Comparison of ENCODE assay signal across 1 cellular context in the genomic region with DNA sequence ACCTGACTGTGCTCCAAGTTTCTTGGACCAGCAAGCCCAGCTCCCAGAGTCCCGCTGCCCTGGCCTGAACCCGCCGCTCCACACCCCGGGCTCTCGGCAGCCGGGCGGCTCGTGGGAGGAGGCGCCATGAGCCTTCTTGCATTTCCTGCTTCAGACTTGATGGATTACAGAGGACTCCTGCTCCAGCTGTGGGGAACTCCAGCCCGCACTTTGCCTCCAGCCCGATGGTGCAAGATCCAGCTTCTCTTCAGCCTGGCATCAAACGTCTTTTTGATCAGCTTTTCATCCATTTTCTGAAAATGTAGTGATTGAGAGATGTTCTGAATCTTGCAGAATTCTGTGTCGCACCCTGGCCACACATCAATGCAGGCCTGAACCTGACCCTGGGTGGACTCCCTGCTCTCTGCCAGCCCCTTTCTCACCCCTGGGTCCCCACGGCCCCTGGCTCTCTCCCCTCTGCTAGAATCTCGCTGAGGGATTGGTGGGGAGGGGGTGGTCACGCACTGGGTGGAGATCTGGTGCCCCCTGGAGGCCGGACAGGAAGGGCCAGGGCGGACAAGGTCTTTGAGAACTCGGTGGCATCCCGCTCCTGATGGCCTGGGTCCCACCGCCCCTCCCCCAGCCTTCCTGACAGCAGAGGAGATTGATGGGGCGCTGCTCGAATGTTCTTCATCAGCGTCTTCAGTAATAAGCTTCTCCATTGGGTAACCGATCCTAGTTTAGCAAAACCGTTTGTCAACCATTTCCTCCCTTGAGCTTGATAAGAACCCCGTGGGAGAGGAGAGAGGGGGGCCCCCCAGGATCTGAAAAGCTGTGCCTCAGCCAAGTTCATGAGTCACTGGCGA.
TF ChIP-seq lines count a peak whose summit lies in the region.

No MANE protein-coding gene starts in this region.

TF ChIP-seq in HepG2, 621 proteins besides CTCF, POLR2A, EP300 and RAD21 (continued from another document and continues in another):
- TF ChIP-seq DR1 (CRISPR knock-in tag; IDR thresholded peaks at IDR 0.05) (no peak), MEF2D (CRISPR knock-in tag; IDR thresholded peaks at IDR 0.05) (0 out of 2 replicates have a peak, but pooled peaks have one; percentile 22), ZNF660 (CRISPR knock-in tag; IDR thresholded peaks at IDR 0.05; ENCODE audit: borderline replicate concordance, low read depth) (no peak), SIN3A (IDR thresholded peaks at IDR 0.05; ENCODE audit: borderline replicate concordance, low read depth, low read length) (no peak), KDM2A (CRISPR knock-in tag; IDR thresholded peaks at IDR 0.05; ENCODE audit: borderline replicate concordance, low read depth) (no peak; the same call in 1 of the 2 replicates), ZNF850 (CRISPR knock-in tag; conservative IDR thresholded peaks at IDR 0.05) (no peak), KAT7 (CRISPR knock-in tag; IDR thresholded peaks at IDR 0.05; ENCODE audit: borderline replicate concordance) (no peak), HMG20A (CRISPR knock-in tag; IDR thresholded peaks at IDR 0.05; ENCODE audit: borderline replicate concordance) (no peak), CEBPB (IDR thresholded peaks at IDR 0.05; ENCODE audit: borderline replicate concordance, low read depth, low read length) (peak; percentile 56), GATAD1 (CRISPR knock-in tag; IDR thresholded peaks at IDR 0.05) (no peak), MBNL3 (CRISPR knock-in tag; conservative IDR thresholded peaks at IDR 0.05) (no peak), ZNF292 (CRISPR knock-in tag; IDR thresholded peaks at IDR 0.05; ENCODE audit: borderline replicate concordance, low read depth) (no peak), REPIN1 (CRISPR knock-in tag; IDR thresholded peaks at IDR 0.05; ENCODE audit: borderline replicate concordance, low read depth) (no peak), THAP11 (CRISPR knock-in tag; IDR thresholded peaks at IDR 0.05) (0 out of 2 replicates have a peak, but pooled peaks have one; percentile 24), RCOR2 (CRISPR knock-in tag; IDR thresholded peaks at IDR 0.05) (no peak), USF2 (IDR thresholded peaks at IDR 0.05; ENCODE audit: low read depth, low read length) (no peak), USF2 (CRISPR knock-in tag; IDR thresholded peaks at IDR 0.05; ENCODE audit: borderline replicate concordance) (no peak), ZSCAN25 (CRISPR knock-in tag; IDR thresholded peaks at IDR 0.05) (no peak), CREM (IDR thresholded peaks at IDR 0.05) (no peak), CREM (CRISPR knock-in tag; IDR thresholded peaks at IDR 0.05) (no peak), MBD4 (IDR thresholded peaks at IDR 0.05; ENCODE audit: borderline replicate concordance, low read length) (no peak), MAZ (IDR thresholded peaks at IDR 0.05; ENCODE audit: borderline replicate concordance, low read depth, low read length) (0 out of 2 replicates have a peak, but pooled peaks have one; percentile 43), MAZ (CRISPR knock-in tag; IDR thresholded peaks at IDR 0.05; ENCODE audit: low read depth) (no peak), SAFB2 (CRISPR knock-in tag; IDR thresholded peaks at IDR 0.05; ENCODE audit: borderline replicate concordance, low read depth) (no peak), GABPB1 (CRISPR knock-in tag; IDR thresholded peaks at IDR 0.05) (no peak; the same call in 1 of the 2 replicates), ETV5 (CRISPR knock-in tag; IDR thresholded peaks at IDR 0.05; ENCODE audit: borderline replicate concordance) (no peak), HDAC6 (IDR thresholded peaks at IDR 0.05; ENCODE audit: low read depth, low read length) (no peak), EHMT2 (IDR thresholded peaks at IDR 0.05; ENCODE audit: borderline replicate concordance, low read depth, low read length) (no peak), ZSCAN5A (CRISPR knock-in tag; IDR thresholded peaks at IDR 0.05; ENCODE audit: borderline replicate concordance) (no peak), ZNF383 (CRISPR knock-in tag; IDR thresholded peaks at IDR 0.05; ENCODE audit: borderline replicate concordance) (no peak), ZNF605 (CRISPR knock-in tag; IDR thresholded peaks at IDR 0.05) (no peak), FOSL1 (CRISPR knock-in tag; IDR thresholded peaks at IDR 0.05; ENCODE audit: borderline replicate concordance) (no peak), MAFK (conservative IDR thresholded peaks at IDR 0.05 in 1 of 2, IDR thresholded peaks at IDR 0.05 in 1 of 2; ENCODE audit: low read length in 2 of 2) (no peak), MED1 (CRISPR knock-in tag; IDR thresholded peaks at IDR 0.05) (0 out of 2 replicates have a peak, but pooled peaks have one; percentile 23), ZMYM3 (CRISPR knock-in tag; IDR thresholded peaks at IDR 0.05) (0 out of 2 replicates have a peak, but pooled peaks have one; percentile 21), ZNF598 (CRISPR knock-in tag; IDR thresholded peaks at IDR 0.05; ENCODE audit: borderline replicate concordance) (no peak), NR2F2 (IDR thresholded peaks at IDR 0.05; ENCODE audit: borderline replicate concordance, low read depth) (no peak), ZNF556 (CRISPR knock-in tag; IDR thresholded peaks at IDR 0.05; ENCODE audit: borderline replicate concordance) (no peak), WIZ (CRISPR knock-in tag; IDR thresholded peaks at IDR 0.05) (no peak), KMT2B (CRISPR knock-in tag; IDR thresholded peaks at IDR 0.05) (no peak), PHB2 (IDR thresholded peaks at IDR 0.05; ENCODE audit: partially characterized antibody) (no peak), ZZZ3 (CRISPR knock-in tag; IDR thresholded peaks at IDR 0.05; ENCODE audit: borderline replicate concordance) (no peak), MEIS2 (CRISPR knock-in tag; IDR thresholded peaks at IDR 0.05) (no peak), HNRNPUL1 (IDR thresholded peaks at IDR 0.05; ENCODE audit: low read depth, low read length) (no peak), NFATC3 (CRISPR knock-in tag; IDR thresholded peaks at IDR 0.05) (no peak), ZBTB21 (CRISPR knock-in tag; IDR thresholded peaks at IDR 0.05) (no peak), NPAS2 (CRISPR knock-in tag; IDR thresholded peaks at IDR 0.05; ENCODE audit: borderline replicate concordance) (no peak), GZF1 (CRISPR knock-in tag; IDR thresholded peaks at IDR 0.05) (no peak)
- TF ChIP-seq, protein P1, sequence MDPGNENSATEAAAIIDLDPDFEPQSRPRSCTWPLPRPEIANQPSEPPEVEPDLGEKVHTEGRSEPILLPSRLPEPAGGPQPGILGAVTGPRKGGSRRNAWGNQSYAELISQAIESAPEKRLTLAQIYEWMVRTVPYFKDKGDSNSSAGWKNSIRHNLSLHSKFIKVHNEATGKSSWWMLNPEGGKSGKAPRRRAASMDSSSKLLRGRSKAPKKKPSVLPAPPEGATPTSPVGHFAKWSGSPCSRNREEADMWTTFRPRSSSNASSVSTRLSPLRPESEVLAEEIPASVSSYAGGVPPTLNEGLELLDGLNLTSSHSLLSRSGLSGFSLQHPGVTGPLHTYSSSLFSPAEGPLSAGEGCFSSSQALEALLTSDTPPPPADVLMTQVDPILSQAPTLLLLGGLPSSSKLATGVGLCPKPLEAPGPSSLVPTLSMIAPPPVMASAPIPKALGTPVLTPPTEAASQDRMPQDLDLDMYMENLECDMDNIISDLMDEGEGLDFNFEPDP (CRISPR knock-in tag; conservative IDR thresholded peaks at IDR 0.05), result no peak
- TF ChIP-seq, protein P2, sequence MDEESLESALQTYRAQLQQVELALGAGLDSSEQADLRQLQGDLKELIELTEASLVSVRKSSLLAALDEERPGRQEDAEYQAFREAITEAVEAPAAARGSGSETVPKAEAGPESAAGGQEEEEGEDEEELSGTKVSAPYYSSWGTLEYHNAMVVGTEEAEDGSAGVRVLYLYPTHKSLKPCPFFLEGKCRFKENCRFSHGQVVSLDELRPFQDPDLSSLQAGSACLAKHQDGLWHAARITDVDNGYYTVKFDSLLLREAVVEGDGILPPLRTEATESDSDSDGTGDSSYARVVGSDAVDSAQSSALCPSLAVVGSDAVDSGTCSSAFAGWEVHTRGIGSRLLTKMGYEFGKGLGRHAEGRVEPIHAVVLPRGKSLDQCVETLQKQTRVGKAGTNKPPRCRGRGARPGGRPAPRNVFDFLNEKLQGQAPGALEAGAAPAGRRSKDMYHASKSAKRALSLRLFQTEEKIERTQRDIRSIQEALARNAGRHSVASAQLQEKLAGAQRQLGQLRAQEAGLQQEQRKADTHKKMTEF (CRISPR knock-in tag; IDR thresholded peaks at IDR 0.05), result 0 out of 2 replicates have a peak, but pooled peaks have one; percentile 17
- TF ChIP-seq, protein P3, sequence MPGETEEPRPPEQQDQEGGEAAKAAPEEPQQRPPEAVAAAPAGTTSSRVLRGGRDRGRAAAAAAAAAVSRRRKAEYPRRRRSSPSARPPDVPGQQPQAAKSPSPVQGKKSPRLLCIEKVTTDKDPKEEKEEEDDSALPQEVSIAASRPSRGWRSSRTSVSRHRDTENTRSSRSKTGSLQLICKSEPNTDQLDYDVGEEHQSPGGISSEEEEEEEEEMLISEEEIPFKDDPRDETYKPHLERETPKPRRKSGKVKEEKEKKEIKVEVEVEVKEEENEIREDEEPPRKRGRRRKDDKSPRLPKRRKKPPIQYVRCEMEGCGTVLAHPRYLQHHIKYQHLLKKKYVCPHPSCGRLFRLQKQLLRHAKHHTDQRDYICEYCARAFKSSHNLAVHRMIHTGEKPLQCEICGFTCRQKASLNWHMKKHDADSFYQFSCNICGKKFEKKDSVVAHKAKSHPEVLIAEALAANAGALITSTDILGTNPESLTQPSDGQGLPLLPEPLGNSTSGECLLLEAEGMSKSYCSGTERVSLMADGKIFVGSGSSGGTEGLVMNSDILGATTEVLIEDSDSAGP (CRISPR knock-in tag; IDR thresholded peaks at IDR 0.05; ENCODE audit: borderline replicate concordance), result peak; percentile 44; the same call in 1 of the 2 replicates
- TF ChIP-seq, protein P4, sequence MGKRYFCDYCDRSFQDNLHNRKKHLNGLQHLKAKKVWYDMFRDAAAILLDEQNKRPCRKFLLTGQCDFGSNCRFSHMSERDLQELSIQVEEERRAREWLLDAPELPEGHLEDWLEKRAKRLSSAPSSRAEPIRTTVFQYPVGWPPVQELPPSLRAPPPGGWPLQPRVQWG (CRISPR knock-in tag; IDR thresholded peaks at IDR 0.05; ENCODE audit: borderline replicate concordance, low read depth), result no peak
- TF ChIP-seq, protein P5, sequence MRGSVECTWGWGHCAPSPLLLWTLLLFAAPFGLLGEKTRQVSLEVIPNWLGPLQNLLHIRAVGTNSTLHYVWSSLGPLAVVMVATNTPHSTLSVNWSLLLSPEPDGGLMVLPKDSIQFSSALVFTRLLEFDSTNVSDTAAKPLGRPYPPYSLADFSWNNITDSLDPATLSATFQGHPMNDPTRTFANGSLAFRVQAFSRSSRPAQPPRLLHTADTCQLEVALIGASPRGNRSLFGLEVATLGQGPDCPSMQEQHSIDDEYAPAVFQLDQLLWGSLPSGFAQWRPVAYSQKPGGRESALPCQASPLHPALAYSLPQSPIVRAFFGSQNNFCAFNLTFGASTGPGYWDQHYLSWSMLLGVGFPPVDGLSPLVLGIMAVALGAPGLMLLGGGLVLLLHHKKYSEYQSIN (CRISPR knock-in tag; IDR thresholded peaks at IDR 0.05; ENCODE audit: borderline replicate concordance), result no peak
- TF ChIP-seq, protein P6, sequence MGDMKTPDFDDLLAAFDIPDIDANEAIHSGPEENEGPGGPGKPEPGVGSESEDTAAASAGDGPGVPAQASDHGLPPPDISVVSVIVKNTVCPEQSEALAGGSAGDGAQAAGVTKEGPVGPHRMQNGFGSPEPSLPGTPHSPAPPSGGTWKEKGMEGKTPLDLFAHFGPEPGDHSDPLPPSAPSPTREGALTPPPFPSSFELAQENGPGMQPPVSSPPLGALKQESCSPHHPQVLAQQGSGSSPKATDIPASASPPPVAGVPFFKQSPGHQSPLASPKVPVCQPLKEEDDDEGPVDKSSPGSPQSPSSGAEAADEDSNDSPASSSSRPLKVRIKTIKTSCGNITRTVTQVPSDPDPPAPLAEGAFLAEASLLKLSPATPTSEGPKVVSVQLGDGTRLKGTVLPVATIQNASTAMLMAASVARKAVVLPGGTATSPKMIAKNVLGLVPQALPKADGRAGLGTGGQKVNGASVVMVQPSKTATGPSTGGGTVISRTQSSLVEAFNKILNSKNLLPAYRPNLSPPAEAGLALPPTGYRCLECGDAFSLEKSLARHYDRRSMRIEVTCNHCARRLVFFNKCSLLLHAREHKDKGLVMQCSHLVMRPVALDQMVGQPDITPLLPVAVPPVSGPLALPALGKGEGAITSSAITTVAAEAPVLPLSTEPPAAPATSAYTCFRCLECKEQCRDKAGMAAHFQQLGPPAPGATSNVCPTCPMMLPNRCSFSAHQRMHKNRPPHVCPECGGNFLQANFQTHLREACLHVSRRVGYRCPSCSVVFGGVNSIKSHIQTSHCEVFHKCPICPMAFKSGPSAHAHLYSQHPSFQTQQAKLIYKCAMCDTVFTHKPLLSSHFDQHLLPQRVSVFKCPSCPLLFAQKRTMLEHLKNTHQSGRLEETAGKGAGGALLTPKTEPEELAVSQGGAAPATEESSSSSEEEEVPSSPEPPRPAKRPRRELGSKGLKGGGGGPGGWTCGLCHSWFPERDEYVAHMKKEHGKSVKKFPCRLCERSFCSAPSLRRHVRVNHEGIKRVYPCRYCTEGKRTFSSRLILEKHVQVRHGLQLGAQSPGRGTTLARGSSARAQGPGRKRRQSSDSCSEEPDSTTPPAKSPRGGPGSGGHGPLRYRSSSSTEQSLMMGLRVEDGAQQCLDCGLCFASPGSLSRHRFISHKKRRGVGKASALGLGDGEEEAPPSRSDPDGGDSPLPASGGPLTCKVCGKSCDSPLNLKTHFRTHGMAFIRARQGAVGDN (CRISPR knock-in tag; IDR thresholded peaks at IDR 0.05), result peak; percentile 47; the same call in 1 of the 2 replicates
